ENCODE assay signal across 28 cellular contexts in genomic region chr1:92404661-92405060, GRCh38.
DNase-seq lines count a peak whose midpoint lies in the region; ATAC-seq, FAIRE-seq and TF ChIP-seq lines count a peak whose summit lies in the region.
"Had no signal": no experiment of that assay in that cellular context is flagged by ENCODE, and none has a peak within 500 bp of the region (broad histone marks: within the 10 kb centered on the region; RNA-seq: fewer than 3 reads in every experiment).

No MANE protein-coding gene starts in this region.

- no peak overlapping the region for H3K14ac ChIP-seq in mesenchymal stem cell (ENCODE audit: low read length in 2 of 2)

- H3K4me1 ChIP-seq in GM23248 (ENCODE audit: insufficient read depth): no peaks in the 10 kb centered on the region
- no peaks in the 10 kb centered on the region for H3K4me1 ChIP-seq in mesenchymal stem cell (ENCODE audit: control insufficient read depth, insufficient read depth, low read depth, low read length)
- H3K4me1 ChIP-seq in CD4-positive, alpha-beta memory T cell (ENCODE audit: insufficient read depth, low read length): peaks cover 5% of the 10 kb centered on the region
- H3K4me1 ChIP-seq: esophagus muscularis mucosa, HAP-1, Peyer's patch, upper lobe of left lung had no signal

- no peaks in the 10 kb centered on the region for H3K79me2 ChIP-seq in GM23248 (ENCODE audit: insufficient read depth)

- no peak for FAIRE-seq in bronchial epithelial cell (lab: Jason Lieb, UNC)
- FAIRE-seq: GM12878 had no signal

- peaks cover 9 to 14% (median 12%) of the 10 kb centered on the region in 4 donors for H3K4me1 Mint-ChIP-seq in CD4-positive, alpha-beta memory T cell
- H3K4me1 Mint-ChIP-seq: brain had no signal

- no peak overlapping the region for H2BK5ac ChIP-seq in mesenchymal stem cell (ENCODE audit: low read depth, low read length, poor library complexity, severe bottlenecking)

- intact Hi-C loops in CD4-positive, alpha-beta memory T cell (cut with micrococcal nuclease): no loop called here

- H2AFZ ChIP-seq in GM23248: no peak overlapping the region
- H2AFZ ChIP-seq in mesenchymal stem cell (ENCODE audit: low read depth, low read length): no peak overlapping the region

- H4K8ac ChIP-seq in mesenchymal stem cell (ENCODE audit: low read length): no peak overlapping the region

- no peaks in the 10 kb centered on the region for H3K27me3 ChIP-seq in GM23248 (replicated peaks; ENCODE audit: insufficient read depth)
- no peaks in the 10 kb centered on the region for H3K27me3 ChIP-seq in MG63
- H3K27me3 ChIP-seq in bronchial epithelial cell (ENCODE audit: control insufficient read depth, insufficient read depth, low read length): no peaks in the 10 kb centered on the region
- H3K27me3 ChIP-seq in mesenchymal stem cell (ENCODE audit: control insufficient read depth in 1 of 2, insufficient read depth in 1 of 2, low read length in 2 of 2): no peaks in the 10 kb centered on the region
- H3K27me3 ChIP-seq in CD4-positive, alpha-beta memory T cell (ENCODE audit: insufficient read depth, low read length): no peaks in the 10 kb centered on the region
- H3K27me3 ChIP-seq: esophagus muscularis mucosa, Peyer's patch, upper lobe of left lung had no signal

- H3K9me3 ChIP-seq in GM23248 (ENCODE audit: low read depth) (no peaks in the 10 kb centered on the region), MG63 (peaks cover 6% of the 10 kb centered on the region), mesenchymal stem cell (ENCODE audit: control insufficient read depth, low read length) (peaks cover 41% of the 10 kb centered on the region)
- no peaks in the 10 kb centered on the region for H3K9me3 ChIP-seq in CD4-positive, alpha-beta memory T cell (ENCODE audit: control insufficient read depth in 1 of 2, low read length in 2 of 2)
- H3K9me3 ChIP-seq: HAP-1 had no signal

- ATAC-seq in HG03135 (IDR thresholded peaks at IDR 0.05; ENCODE audit: unreplicated experiment): no peak
- ATAC-seq in GM18873 (IDR thresholded peaks at IDR 0.05; ENCODE audit: low FRiP score, unreplicated experiment): no peak
- ATAC-seq: activated naive CD8-positive, alpha-beta T cell treated with anti-CD3 and anti-CD28 coated beads, Interleukin-2, amount 50 U/mL, for 24 hours; GM12878 had no signal

- peaks cover 0 to 33% (median 12%) of the 10 kb centered on the region in 8 donors for H3K9me3 Mint-ChIP-seq in CD4-positive, alpha-beta memory T cell

- H2BK120ac ChIP-seq in mesenchymal stem cell (ENCODE audit: low read depth, low read length): no peak overlapping the region

- no peaks in the 10 kb centered on the region for H3K9me2 ChIP-seq in GM23248 (ENCODE audit: insufficient read depth)

- POLR2A ChIA-PET in CD4-positive, alpha-beta memory T cell (lab: Charles Lee; ENCODE audit: partially characterized antibody): no interaction called here

- H3K23ac ChIP-seq in mesenchymal stem cell (ENCODE audit: low read length in 2 of 2): no peak overlapping the region

- H3K4me2 ChIP-seq in GM23248 (ENCODE audit: unreplicated experiment) (no peak overlapping the region), mesenchymal stem cell (ENCODE audit: low read length, poor library complexity, severe bottlenecking) (no peak overlapping the region)

- H3K9ac ChIP-seq in GM23248 (no peak overlapping the region), mesenchymal stem cell (ENCODE audit: low read length) (no peak overlapping the region)

- no peak overlapping the region for H3K4me3 ChIP-seq in GM23248
- H3K4me3 ChIP-seq in MG63: no peak overlapping the region
- H3K4me3 ChIP-seq in bronchial epithelial cell (ENCODE audit: low read depth, low read length): no peak overlapping the region
- no peak overlapping the region for H3K4me3 ChIP-seq in mesenchymal stem cell (ENCODE audit: insufficient read depth in 1 of 2, low read depth in 1 of 2, low read length in 2 of 2)
- H3K4me3 ChIP-seq in CD4-positive, alpha-beta memory T cell (ENCODE audit: low read length in 2 of 2): no peak overlapping the region
- H3K4me3 ChIP-seq: coronary artery, esophagus muscularis mucosa, GM12878, HAP-1, Peyer's patch, upper lobe of left lung had no signal

- no peak overlapping the region for H2BK12ac ChIP-seq in mesenchymal stem cell (ENCODE audit: low read length in 2 of 2)

- H3K18ac ChIP-seq in mesenchymal stem cell (ENCODE audit: low read depth in 1 of 2, low read length in 2 of 2): no peak overlapping the region

- TF ChIP-seq CTCF in bronchial epithelial cell (IDR thresholded peaks at IDR 0.05; ENCODE audit: insufficient read depth, low read length, severe bottlenecking): no peak

- no peak overlapping the region for H3K27ac ChIP-seq in GM23248
- no peak overlapping the region for H3K27ac ChIP-seq in mesenchymal stem cell (ENCODE audit: low read length, poor library complexity, severe bottlenecking)
- H3K27ac ChIP-seq in CD4-positive, alpha-beta memory T cell (ENCODE audit: low read depth, low read length): no peak overlapping the region
- H3K27ac ChIP-seq: coronary artery, esophagus muscularis mucosa, Peyer's patch, upper lobe of left lung had no signal

- CTCF ChIA-PET in CD4-positive, alpha-beta memory T cell (lab: Charles Lee; ENCODE audit: partially characterized antibody): no interaction called here

- H4K20me1 ChIP-seq in GM23248 (ENCODE audit: insufficient read depth): no peaks in the 10 kb centered on the region

- DNase-seq in GM23248: peak; percentile 19
- peak; percentile 3 for DNase-seq in MG63
- DNase-seq in bronchial epithelial cell (ENCODE audit: low read depth): peak; percentile 57
- DNase-seq in mesenchymal stem cell: peak; percentile 6
- no peak for DNase-seq in CD1c-positive myeloid dendritic cell (ENCODE audit: extremely low spot score)
- no peak for DNase-seq in CD4-positive, alpha-beta memory T cell
- DNase-seq: activated CD4-positive, alpha-beta T cell treated with anti-CD3 and anti-CD28 coated beads for 4 hours; activated CD8-positive, alpha-beta memory T cell treated with anti-CD3 and anti-CD28 coated beads for 24 hours; activated gamma-delta T cell; activated naive CD8-positive, alpha-beta T cell treated with anti-CD3 and anti-CD28 coated beads, Interleukin-2, amount 50 U/mL, for 24 hours; activated T-cell treated with anti-CD3 and anti-CD28 coated beads, Interleukin-2, amount 50 U/mL, for 1 hour; CD4-positive, alpha-beta T cell; DMS153; kidney glomerular epithelial cell; NCI-H1417 treated with DMSO at 0.1 percent for 48 hours; NCI-H2081 treated with DMSO at 0.1 percent for 48 hours; NCI-H446 treated with DMSO at 0.1 percent for 48 hours; NK-92 treated with Interleukin-12 subunit alpha and Interleukin-12 subunit beta, amount 100 ng/mL, for 24 hours; Peyer's patch; upper lobe of left lung had no signal

- in situ Hi-C loops in GM23248 (cut with MboI): no loop called here

- no peaks in the 10 kb centered on the region for H3K27me3 Mint-ChIP-seq in CD4-positive, alpha-beta memory T cell
- H3K27me3 Mint-ChIP-seq: activated naive CD8-positive, alpha-beta T cell treated with anti-CD3 and anti-CD28 coated beads, Interleukin-2, amount 50 U/mL, for 24 hours; CD4-positive, alpha-beta T cell had no signal

- WGBS in GM23248 (ENCODE audit: low coverage in 1 of 2, low lambda C conversion rate in 2 of 2, missing lambda C conversion rate in 2 of 2), 2 experiments: 61 to 76% methylated on average over 1 of the region's 1 CpG
- no CpG with 5 or more reads among the region's 1 CpG for whole genome bisulfite sequencing in mesenchymal stem cell

- H2AK5ac ChIP-seq in mesenchymal stem cell (ENCODE audit: low read length, severe bottlenecking): no peak overlapping the region

- H3K4me3 Mint-ChIP-seq in CD4-positive, alpha-beta memory T cell: no peak overlapping the region
- H3K4me3 Mint-ChIP-seq: activated naive CD8-positive, alpha-beta T cell treated with anti-CD3 and anti-CD28 coated beads, Interleukin-2, amount 50 U/mL, for 24 hours; brain; CD4-positive, alpha-beta T cell; T-helper 1 cell treated with Interleukin-12 subunit alpha and Interleukin-12 subunit beta and Interleukin-4 antibody, amounts not matched to agents 30 μg/mL and 1 μg/mL, for 36 hours had no signal

- H3K79me1 ChIP-seq in mesenchymal stem cell (replicated peaks; ENCODE audit: low read length, poor library complexity, severe bottlenecking): no peaks in the 10 kb centered on the region

- no peak overlapping the region for H2BK15ac ChIP-seq in mesenchymal stem cell (ENCODE audit: low read depth, poor library complexity, severe bottlenecking)

- no peak overlapping the region for H3K27ac Mint-ChIP-seq in CD4-positive, alpha-beta memory T cell
- H3K27ac Mint-ChIP-seq: activated naive CD8-positive, alpha-beta T cell treated with anti-CD3 and anti-CD28 coated beads, Interleukin-2, amount 50 U/mL, for 24 hours; brain; CD4-positive, alpha-beta T cell; T-helper 1 cell treated with Interleukin-12 subunit alpha and Interleukin-12 subunit beta and Interleukin-4 antibody, amounts not matched to agents 30 μg/mL and 1 μg/mL, for 36 hours had no signal

- no peaks in the 10 kb centered on the region for H3F3A ChIP-seq in GM23248 (ENCODE audit: insufficient read depth)

- H3K36me3 ChIP-seq in GM23248 (ENCODE audit: low read depth) (no peaks in the 10 kb centered on the region), MG63 (no peaks in the 10 kb centered on the region), bronchial epithelial cell (ENCODE audit: control insufficient read depth, insufficient read depth, low read length) (no peaks in the 10 kb centered on the region), mesenchymal stem cell (ENCODE audit: control insufficient read depth in 1 of 2, insufficient read depth in 2 of 2, low read depth in 1 of 2, low read length in 2 of 2) (no peaks in the 10 kb centered on the region)
- H3K36me3 ChIP-seq in CD4-positive, alpha-beta memory T cell (ENCODE audit: insufficient read depth, low read length): no peaks in the 10 kb centered on the region
- H3K36me3 ChIP-seq: esophagus muscularis mucosa, HAP-1, Peyer's patch, upper lobe of left lung had no signal

- no peak overlapping the region for H4K91ac ChIP-seq in mesenchymal stem cell (ENCODE audit: low read length)

- peaks cover 4 to 8% of the 10 kb centered on the region in 2 donors for H3K36me3 Mint-ChIP-seq in CD4-positive, alpha-beta memory T cell

- no peak overlapping the region for H3K4ac ChIP-seq in mesenchymal stem cell (ENCODE audit: low read depth in 1 of 2, low read length in 2 of 2)

Comparison
In these comparisons a context has a peak if more than half of its experiments do, and no peak if none do; other contexts are left out.
1. DNase-seq: peak in GM23248 (single experiment), MG63 (single experiment), bronchial epithelial cell (single experiment) and mesenchymal stem cell (single experiment); none in CD1c-positive myeloid dendritic cell (single experiment) and CD4-positive, alpha-beta memory T cell (0 of 5).